ENCODE assay signal across 8 cellular contexts in genomic region chr10:112951349-112952281, GRCh38. TPM values are rescaled to one million over a fixed set of nuclear protein-coding genes. Genes with fewer than 3 reads are reported as not detected.
A peak's percentile ranks its signal among the peaks of the same experiment; 100 is the strongest.
DNase-seq lines count a peak whose midpoint lies in the region; ATAC-seq, FAIRE-seq and TF ChIP-seq lines count a peak whose summit lies in the region.

No MANE protein-coding gene starts in this region.

- SMC1A ChIA-PET in GM12878 (lab: Charles Lee; ENCODE audit: uncharacterized antibody, unreplicated experiment): no interaction called here

- TF ChIP-seq CTCF in SU-DHL-6 (IDR thresholded peaks at IDR 0.05; ENCODE audit: insufficient read depth, low read length, poor library complexity, severe bottlenecking) (no peak), GM12878 (IDR thresholded peaks at IDR 0.05 in 2 of 3, conservative IDR thresholded peaks at IDR 0.05 in 1 of 3; ENCODE audit: control insufficient read depth in 2 of 3, extremely low read depth in 1 of 3, insufficient read depth in 1 of 3, low read depth in 3 of 3, low read length in 3 of 3) (no peak)

- CTCF ChIA-PET in GM12878 (lab: Yijun Ruan, JAX): no interaction called here

- in situ Hi-C loops in GM12878 (cut with MboI): no loop called here

- no peak for TF ChIP-seq EP300 in GM12878 (IDR thresholded peaks at IDR 0.05; ENCODE audit: borderline replicate concordance in 1 of 2, control insufficient read depth in 1 of 2, low read depth in 2 of 2, low read length in 2 of 2)

- H2AFZ ChIP-seq in SU-DHL-6 (ENCODE audit: low read depth, low read length, severe bottlenecking) (peak overlapping the region; percentile 86), GM12878 (ENCODE audit: control insufficient read depth, low read depth, low read length) (peak overlapping the region; percentile 45; the same call in 1 of the 2 replicates)

- 0 out of 2 replicates have a peak, but pooled peaks cover 4% of the 10 kb centered on the region for H3F3A ChIP-seq in SU-DHL-6 (ENCODE audit: insufficient read depth)

- intact Hi-C loops in GM12878 (cut with micrococcal nuclease; ENCODE audit: unreplicated experiment): no loop called here
- intact Hi-C loops in sciatic nerve (cut with DNase I): loop anchor here (10.0 kb wide), 3 partner anchors 53 to 173 kb away; no protein-coding TSS in a partner anchor

- no peaks in the 10 kb centered on the region for H4K20me1 ChIP-seq in SU-DHL-6 (ENCODE audit: low read depth, low read length)
- H4K20me1 ChIP-seq in GM12878 (ENCODE audit: control insufficient read depth, insufficient read depth): no peaks in the 10 kb centered on the region

- 1% methylated on average over 29 of the region's 68 CpGs for WGBS in GM12878 (ENCODE audit: insufficient coverage, insufficient replicate concordance, low lambda C conversion rate, missing lambda C conversion rate)

- H3K79me2 ChIP-seq in SU-DHL-6 (ENCODE audit: insufficient read depth, low read length): no peaks in the 10 kb centered on the region
- H3K79me2 ChIP-seq in GM12878 (ENCODE audit: control insufficient read depth, insufficient read depth, low read length): no peaks in the 10 kb centered on the region

- H3K4me3 ChIP-seq in SU-DHL-6 (ENCODE audit: insufficient read depth, low read length, poor library complexity, severe bottlenecking) (peak overlapping the region; percentile 74), GM12878 (peak overlapping the region; percentile 68), iPS-11a (ENCODE audit: low read depth, low read length) (peak overlapping the region; percentile 84)

- H3K27ac ChIP-seq in SU-DHL-6 (ENCODE audit: low read depth, low read length): no peak overlapping the region
- H3K27ac ChIP-seq in GM12878 (ENCODE audit: control insufficient read depth, insufficient read depth): no peak overlapping the region

- ATAC-seq in GM12878 (peak; percentile 45), sciatic nerve (peak; percentile 49), HG02610 (IDR thresholded peaks at IDR 0.05; ENCODE audit: unreplicated experiment) (no peak), HG02938 (IDR thresholded peaks at IDR 0.05; ENCODE audit: unreplicated experiment) (no peak)

- TF ChIP-seq POLR2A in GM12878 (IDR thresholded peaks at IDR 0.05; ENCODE audit: low read depth, low read length): no peak

- no peak for TF ChIP-seq RAD21 in GM12878 (IDR thresholded peaks at IDR 0.05; ENCODE audit: insufficient read depth, low read depth, low read length)

- no peaks in the 10 kb centered on the region for H3K36me3 ChIP-seq in SU-DHL-6 (ENCODE audit: low read length)
- no peaks in the 10 kb centered on the region for H3K36me3 ChIP-seq in GM12878 (ENCODE audit: control insufficient read depth in 2 of 2, insufficient read depth in 2 of 2, low read length in 1 of 2)

- no TSS peak for BruUV-seq in GM12878 (replicated peaks; lab: Mats Ljungman, UMichigan)

- peak; percentile 41 for DNase-seq in AG08395 (ENCODE audit: low spot score)
- peak; percentile 78 for DNase-seq in HCEC 1CT
- no peak for DNase-seq in GM12878 (ENCODE audit: low read depth, low spot score)
- DNase-seq in sciatic nerve (ENCODE audit: low spot score): peak; percentile 83

- H3K27me3 ChIP-seq in SU-DHL-6 (ENCODE audit: low read length): no peaks in the 10 kb centered on the region
- H3K27me3 ChIP-seq in GM12878 (replicated peaks in 1 of 2; ENCODE audit: control insufficient read depth in 2 of 2, insufficient read depth in 2 of 2, low read length in 1 of 2): peaks cover 2 to 20% of the 10 kb centered on the region in 2 experiments

- H3K4me1 ChIP-seq in GM12878 (ENCODE audit: control insufficient read depth, insufficient read depth, low read length): no peaks in the 10 kb centered on the region

- RAD21 ChIA-PET in GM12878 (lab: Charles Lee; ENCODE audit: unreplicated experiment): no interaction called here

- POLR2A ChIA-PET in GM12878 (lab: Charles Lee): no interaction called here

- no peak for FAIRE-seq in GM12878 (lab: Jason Lieb, UNC)

- H3K9me2 ChIP-seq in SU-DHL-6 (replicated peaks; ENCODE audit: insufficient read depth, low read length): no peaks in the 10 kb centered on the region

- H3K4me2 ChIP-seq in SU-DHL-6 (ENCODE audit: low read depth, low read length, poor library complexity, severe bottlenecking) (peak overlapping the region; percentile 98), GM12878 (ENCODE audit: control insufficient read depth, insufficient read depth) (peak overlapping the region; percentile 81)

- peak overlapping the region; percentile 46; the same call in 1 of the 2 replicates for H3K9ac ChIP-seq in SU-DHL-6 (ENCODE audit: low read length)
- no peak overlapping the region for H3K9ac ChIP-seq in GM12878 (ENCODE audit: control insufficient read depth, insufficient read depth, low read length)

- H3K9me3 ChIP-seq in SU-DHL-6 (ENCODE audit: insufficient read depth, low read length) (no peaks in the 10 kb centered on the region), GM12878 (replicated peaks; ENCODE audit: control insufficient read depth, insufficient read depth, low read length) (no peaks in the 10 kb centered on the region)

TF ChIP-seq in GM12878, 131 proteins besides CTCF, POLR2A, EP300 and RAD21:
- no peak for TF ChIP-seq TCF12 (IDR thresholded peaks at IDR 0.05; ENCODE audit: low read depth, low read length)
- TF ChIP-seq YY1 (IDR thresholded peaks at IDR 0.05; ENCODE audit: low read depth, low read length): peak; percentile 77
- no peak for TF ChIP-seq LARP7 (IDR thresholded peaks at IDR 0.05)
- TF ChIP-seq DPF2 (IDR thresholded peaks at IDR 0.05): no peak
- no peak for TF ChIP-seq E4F1 (IDR thresholded peaks at IDR 0.05; ENCODE audit: borderline replicate concordance, partially characterized antibody)
TF ChIP-seq in GM12878: peak in this region for 1.

RNA-seq across cellular contexts. Expression of gene TCF7L2, which starts 1.6 kb away (rescaled TPM):
- 2.3 and 4.3 TPM in 2 replicates for total RNA-seq in GM12878 (2013; cell fraction: nucleolus; rRNA removed)
- total RNA-seq in GM12878 (2014; rRNA removed) (0.05 TPM in 1 of 2 replicates, not detected in the other), GM12878 (2014; rRNA removed; fragmentation: Illumina TruSeq; extraction: Trizol) (not detected in 2 replicates), GM12878 (2021) (0.21 and 1.1 TPM in 2 replicates), sciatic nerve (53.6 TPM)
- 0.12 TPM for polyA plus RNA-seq in GM12878 (2011; ENCODE audit: low read depth)
- polyA plus RNA-seq in GM12878 (2011; rRNA removed) (0.20 and 0.53 TPM in 2 replicates), GM12878 (2014; fragmentation: Illumina TruSeq; extraction: Trizol) (0.24 TPM in 1 of 2 replicates, not detected in the other), GM12878 (2014; fragmentation: Nextera tagmentation; extraction: Ambion mirVana) (under 1 TPM in 1 of 2 experiments, not detected in 1; 0.02 TPM), GM12878 (2014; rRNA removed) (0.15 and 0.46 TPM in 2 replicates), GM12878 (2016; fragmentation: Nextera tagmentation; extraction: Ambion mirVana) (under 1 TPM in 1 of 2 experiments, not detected in 1; 0.06 TPM)
- 0.34 and 0.43 TPM in 2 replicates for polyA plus RNA-seq in GM12878 (2011; cell fraction: cytosol; rRNA removed)
- 0.72 and 1.5 TPM in 2 replicates for polyA plus RNA-seq in GM12878 (2011; cell fraction: nucleus; rRNA removed)
- 0.66 and 0.69 TPM in 2 replicates for polyA plus RNA-seq in GM12878 (2012)
- 0.36 TPM in 1 of 2 replicates, not detected in the other for polyA minus RNA-seq in GM12878 (2011; rRNA and poly(A)+ RNA removed)
- polyA minus RNA-seq in GM12878 (2011; cell fraction: cytosol; rRNA and poly(A)+ RNA removed): 0.62 TPM in 1 of 2 replicates, not detected in the other
- 0.38 and 0.60 TPM in 2 replicates for polyA minus RNA-seq in GM12878 (2011; cell fraction: nucleus; rRNA and poly(A)+ RNA removed)

Comparison
In these comparisons a context has a peak if more than half of its experiments do, and no peak if none do; other contexts are left out.
1. ATAC-seq: peak in GM12878 (single experiment) and sciatic nerve (single experiment); none in HG02610 (single experiment) and HG02938 (single experiment).
2. RNA of gene TCF7L2, which starts 1.6 kb away (total RNA-seq): 53.6 TPM in sciatic nerve (single experiment); 0.05 to 4.3 TPM in GM12878; every median in the first group is over 10 times any median in the second.
3. Peak in every context shown above with its lines, with median percentiles within 50 percentile points of each other: H3K4me3 ChIP-seq.